Comparison of ENCODE assay signal across 14 cellular contexts in genomic region chr11:1878134-1879031, GRCh38. TPM values are rescaled to one million over a fixed set of nuclear protein-coding genes. Genes with fewer than 3 reads are reported as not detected.
A peak's percentile ranks its signal among the peaks of the same experiment; 100 is the strongest.
DNase-seq lines count a peak whose midpoint lies in the region; ATAC-seq and TF ChIP-seq lines count a peak whose summit lies in the region.
"Had no signal": no experiment of that assay in that cellular context is flagged by ENCODE, and none has a peak within 500 bp of the region (broad histone marks: within the 10 kb centered on the region; RNA-seq: fewer than 3 reads in every experiment).

No MANE protein-coding gene starts in this region.

- no peak overlapping the region for H3K9ac ChIP-seq in muscle layer of colon (ENCODE audit: low read length)
- H3K9ac ChIP-seq in subcutaneous abdominal adipose tissue (ENCODE audit: low read length in 5 of 5), result no peak overlapping the region

- H3K9me3 Mint-ChIP-seq in IgD-negative memory B cell, result no peaks in the 10 kb centered on the region
- H3K9me3 Mint-ChIP-seq: activated CD4-positive, alpha-beta T cell treated with anti-CD3 and anti-CD28 coated beads, Interleukin-2, amount 10 ng/mL, durations not matched to agents 7 days and 5 days; activated naive CD4-positive, alpha-beta T cell treated with anti-CD3 and anti-CD28 coated beads, Interleukin-2, amount 50 U/mL, for 72 hours; neural crest cell; T-cell had no signal

- H3K36me3 ChIP-seq in muscle layer of colon (ENCODE audit: insufficient read depth, low read length) (no peaks in the 10 kb centered on the region), subcutaneous abdominal adipose tissue (ENCODE audit: control insufficient read depth in 5 of 5, insufficient read depth in 5 of 5, low read length in 5 of 5) (peaks cover 0 to 5% (median 2%) of the 10 kb centered on the region in 5 donors)

- no peak for ATAC-seq in HG03175 (IDR thresholded peaks at IDR 0.05; ENCODE audit: unreplicated experiment)
- ATAC-seq: activated naive CD4-positive, alpha-beta T cell treated with anti-CD3 and anti-CD28 coated beads, Interleukin-2, amount 50 U/mL, for 72 hours; foreskin keratinocyte; T-cell had no signal

- H3K4me1 Mint-ChIP-seq in IgD-negative memory B cell, result peaks cover 10 to 17% (median 14%) of the 10 kb centered on the region in 3 donors

- H3K27me3 ChIP-seq in muscle layer of colon (ENCODE audit: control insufficient read depth in 1 of 2, insufficient read depth in 2 of 2, low read length in 2 of 2), result no peaks in the 10 kb centered on the region
- H3K27me3 ChIP-seq in subcutaneous abdominal adipose tissue (ENCODE audit: control insufficient read depth in 5 of 5, insufficient read depth in 4 of 5, low read length in 5 of 5), result peaks cover 2 to 47% (median 16%) of the 10 kb centered on the region in 5 donors
- H3K27me3 ChIP-seq: foreskin keratinocyte had no signal

- peak overlapping the region in 2 of 3 donors; percentile 45 to 76 for H3K27ac Mint-ChIP-seq in IgD-negative memory B cell
- H3K27ac Mint-ChIP-seq: activated CD4-positive, alpha-beta T cell treated with anti-CD3 and anti-CD28 coated beads, Interleukin-2, amount 10 ng/mL, durations not matched to agents 7 days and 5 days; activated naive CD4-positive, alpha-beta T cell treated with anti-CD3 and anti-CD28 coated beads, Interleukin-2, amount 50 U/mL, for 72 hours had no signal

- no peak overlapping the region for H3K4me3 Mint-ChIP-seq in IgD-negative memory B cell
- H3K4me3 Mint-ChIP-seq: activated CD4-positive, alpha-beta T cell treated with anti-CD3 and anti-CD28 coated beads, Interleukin-2, amount 10 ng/mL, durations not matched to agents 7 days and 5 days; neural crest cell; T-cell had no signal

- no peaks in the 10 kb centered on the region for H3K9me3 ChIP-seq in muscle layer of colon (ENCODE audit: low read length)
- H3K9me3 ChIP-seq in subcutaneous abdominal adipose tissue (ENCODE audit: control insufficient read depth in 5 of 5, low read length in 5 of 5), result no peaks in the 10 kb centered on the region

- H3K4me1 ChIP-seq in muscle layer of colon (ENCODE audit: insufficient read depth, low read length) (peaks cover 26% of the 10 kb centered on the region), subcutaneous abdominal adipose tissue (ENCODE audit: control insufficient read depth in 5 of 5, insufficient read depth in 5 of 5, low read length in 5 of 5) (peaks cover 3 to 75% (median 69%) of the 10 kb centered on the region in 5 donors)
- H3K4me1 ChIP-seq: foreskin keratinocyte had no signal

- no peaks in the 10 kb centered on the region for H3K36me3 Mint-ChIP-seq in IgD-negative memory B cell
- H3K36me3 Mint-ChIP-seq: activated naive CD4-positive, alpha-beta T cell treated with anti-CD3 and anti-CD28 coated beads, Interleukin-2, amount 50 U/mL, for 72 hours; T-cell had no signal

- no peak for TF ChIP-seq CTCF in coronary artery (IDR thresholded peaks at IDR 0.05)

- peak; percentile 73 for DNase-seq in coronary artery (ENCODE audit: low spot score)
- DNase-seq in NCI-H1436 treated with DMSO at 0.1 percent for 48 hours (lab: John Stamatoyannopoulos, UW), result no peak
- no peak for DNase-seq in NCI-H69 (lab: John Stamatoyannopoulos, UW)
- DNase-seq: activated CD4-positive, alpha-beta T cell treated with anti-CD3 and anti-CD28 coated beads, Interleukin-2, amount 10 ng/mL, durations not matched to agents 7 days and 5 days; Karpas-422; NCI-H1930; T-cell had no signal

- H3K4me3 ChIP-seq in coronary artery, result no peak overlapping the region
- H3K4me3 ChIP-seq in muscle layer of colon (ENCODE audit: low read depth in 1 of 2, low read length in 2 of 2), result no peak overlapping the region
- H3K4me3 ChIP-seq in subcutaneous abdominal adipose tissue (ENCODE audit: low read depth in 1 of 5, low read length in 5 of 5), result no peak overlapping the region

- no peaks in the 10 kb centered on the region for H3K27me3 Mint-ChIP-seq in IgD-negative memory B cell
- H3K27me3 Mint-ChIP-seq: activated CD4-positive, alpha-beta T cell treated with anti-CD3 and anti-CD28 coated beads, Interleukin-2, amount 10 ng/mL, durations not matched to agents 7 days and 5 days; T-cell had no signal

- H3K27ac ChIP-seq in coronary artery, result peak overlapping the region in 1 of 2 donors; percentile 91
- peak overlapping the region; percentile 63 for H3K27ac ChIP-seq in muscle layer of colon (ENCODE audit: low read depth, low read length)
- peak overlapping the region; percentile 95 for H3K27ac ChIP-seq in subcutaneous abdominal adipose tissue (ENCODE audit: low read depth, low read length)
- H3K27ac ChIP-seq: foreskin keratinocyte had no signal

RNA-seq across cellular contexts. Expression of gene PRR33, which starts 13.3 kb away (rescaled TPM):
- 0.60 TPM for polyA plus RNA-seq in IgD-negative memory B cell
- polyA plus RNA-seq: foreskin keratinocyte had no signal

RNA-seq across cellular contexts. Expression of gene LSP1, which starts 25.5 kb away (rescaled TPM):
- 841 TPM for polyA plus RNA-seq in IgD-negative memory B cell

RNA-seq across cellular contexts. Expression of gene TNNI2, which starts 39.6 kb away (rescaled TPM):
- polyA plus RNA-seq in IgD-negative memory B cell, result 8.0 TPM

RNA-seq across cellular contexts. Expression of gene TNNT3, which starts 41.1 kb away (rescaled TPM):
- polyA plus RNA-seq in IgD-negative memory B cell, result 0.23 TPM
- polyA plus RNA-seq: foreskin keratinocyte had no signal

RNA-seq across cellular contexts. Expression of gene SYT8, which starts 43.6 kb away (rescaled TPM):
- polyA plus RNA-seq in IgD-negative memory B cell, result not detected
